ENCODE assay signal across 8 cellular contexts in genomic region chr11:6390718-6391547, GRCh38. TPM values are rescaled to one million over a fixed set of nuclear protein-coding genes. Genes with fewer than 3 reads are reported as not detected.
DNase-seq lines count a peak whose midpoint lies in the region; ATAC-seq, FAIRE-seq and TF ChIP-seq lines count a peak whose summit lies in the region.

No MANE protein-coding gene starts in this region.

- in situ Hi-C loops in GM12878 (cut with MboI) = no loop called here

- no peaks in the 10 kb centered on the region for H3K27me3 Mint-ChIP-seq in activated naive CD4-positive, alpha-beta T cell treated with anti-CD3 and anti-CD28 coated beads, Interleukin-2, amount 50 U/mL, for 24 hours
- no peaks in the 10 kb centered on the region for H3K27me3 Mint-ChIP-seq in memory B cell

- 49% methylated on average over 20 of the region's 20 CpGs for WGBS in GM12878 (ENCODE audit: insufficient coverage, insufficient replicate concordance, low lambda C conversion rate, missing lambda C conversion rate)

- BruUV-seq in GM12878 (replicated peaks; lab: Mats Ljungman, UMichigan) = TSS peak; percentile 88

- peak overlapping the region; percentile 75 for H2AFZ ChIP-seq in GM12878 (ENCODE audit: control insufficient read depth, low read depth, low read length)

- H3K27ac ChIP-seq in GM12878 (ENCODE audit: control insufficient read depth, insufficient read depth) (peak overlapping the region; percentile 64), uterus (peak overlapping the region; percentile 77 to 87)

- H3K36me3 ChIP-seq in GM12878 (ENCODE audit: control insufficient read depth in 2 of 2, insufficient read depth in 2 of 2, low read length in 1 of 2) (no peaks in the 10 kb centered on the region), uterus (no peaks in the 10 kb centered on the region)

- H3K4me3 ChIP-seq in GM12878 = peak overlapping the region; percentile 90
- peak overlapping the region; percentile 46 to 87 for H3K4me3 ChIP-seq in uterus

- H3K79me2 ChIP-seq in GM12878 (ENCODE audit: control insufficient read depth, insufficient read depth, low read length) = no peaks in the 10 kb centered on the region

- H3K4me1 Mint-ChIP-seq in activated naive CD4-positive, alpha-beta T cell treated with anti-CD3 and anti-CD28 coated beads, Interleukin-2, amount 50 U/mL, for 24 hours = peaks cover 60% of the 10 kb centered on the region
- peaks cover 21% of the 10 kb centered on the region for H3K4me1 Mint-ChIP-seq in memory B cell

- TF ChIP-seq POLR2A in GM12878 (IDR thresholded peaks at IDR 0.05; ENCODE audit: low read depth, low read length) = no peak
- TF ChIP-seq POLR2A in uterus (IDR thresholded peaks at IDR 0.05) = no peak

- POLR2A ChIA-PET in GM12878 (lab: Charles Lee) = interaction anchor here (0.6 to 3.6 kb wide), 9 partner anchors 9 to 228 kb away, joined by 3 to 21 read pairs (median 4); partner anchors contain the start of genes ARFIP2, TIMM10B, TPP1 and TRIM3

- H3K4me1 ChIP-seq in GM12878 (ENCODE audit: control insufficient read depth, insufficient read depth, low read length) = peaks cover 6% of the 10 kb centered on the region
- H3K4me1 ChIP-seq in uterus = peaks cover 0 to 13% of the 10 kb centered on the region in 2 donors

- intact Hi-C loops in GM12878 (cut with micrococcal nuclease; ENCODE audit: unreplicated experiment) (no loop called here), uterus (cut with DNase I; ENCODE audit: low total_unique reads) (no loop called here)

- H3K9me3 ChIP-seq in GM12878 (replicated peaks; ENCODE audit: control insufficient read depth, insufficient read depth, low read length) (no peaks in the 10 kb centered on the region), uterus (no peaks in the 10 kb centered on the region)

- TF ChIP-seq CTCF in GM12878 (IDR thresholded peaks at IDR 0.05 in 2 of 3, conservative IDR thresholded peaks at IDR 0.05 in 1 of 3; ENCODE audit: control insufficient read depth in 2 of 3, extremely low read depth in 1 of 3, insufficient read depth in 1 of 3, low read depth in 3 of 3, low read length in 3 of 3) = no peak
- no peak for TF ChIP-seq CTCF in uterus (IDR thresholded peaks at IDR 0.05)

- no peak for TF ChIP-seq EP300 in GM12878 (IDR thresholded peaks at IDR 0.05; ENCODE audit: borderline replicate concordance in 1 of 2, control insufficient read depth in 1 of 2, low read depth in 2 of 2, low read length in 2 of 2)

- FAIRE-seq in GM12878 (lab: Jason Lieb, UNC) = no peak

- H3K27ac Mint-ChIP-seq in activated naive CD4-positive, alpha-beta T cell treated with anti-CD3 and anti-CD28 coated beads, Interleukin-2, amount 50 U/mL, for 24 hours = peak overlapping the region; percentile 76
- peak overlapping the region; percentile 99 for H3K27ac Mint-ChIP-seq in memory B cell

- ATAC-seq in GM12878 = no peak
- peak; percentile 0 for ATAC-seq in memory B cell (ENCODE audit: low read depth)
- ATAC-seq in HG03442 (IDR thresholded peaks at IDR 0.05; ENCODE audit: unreplicated experiment) = no peak
- no peak for ATAC-seq in HG02973 (IDR thresholded peaks at IDR 0.05; ENCODE audit: unreplicated experiment)

- no peaks in the 10 kb centered on the region for H3K27me3 ChIP-seq in GM12878 (replicated peaks in 1 of 2; ENCODE audit: control insufficient read depth in 2 of 2, insufficient read depth in 2 of 2, low read length in 1 of 2)
- H3K27me3 ChIP-seq in uterus = no peaks in the 10 kb centered on the region

- CTCF ChIA-PET in GM12878 (lab: Yijun Ruan, JAX) = interaction anchor here (0.8 to 4.2 kb wide), 7 partner anchors 8 to 114 kb away, joined by 3 to 22 read pairs (median 9); no protein-coding TSS in a partner anchor

- no peak for TF ChIP-seq RAD21 in GM12878 (IDR thresholded peaks at IDR 0.05; ENCODE audit: insufficient read depth, low read depth, low read length)

- H3K4me2 ChIP-seq in GM12878 (ENCODE audit: control insufficient read depth, insufficient read depth) = peak overlapping the region; percentile 93

- peak overlapping the region; percentile 87 for H3K4me3 Mint-ChIP-seq in activated naive CD4-positive, alpha-beta T cell treated with anti-CD3 and anti-CD28 coated beads, Interleukin-2, amount 50 U/mL, for 24 hours
- peak overlapping the region; percentile 97 for H3K4me3 Mint-ChIP-seq in memory B cell

- H3K9me3 Mint-ChIP-seq in activated naive CD4-positive, alpha-beta T cell treated with anti-CD3 and anti-CD28 coated beads, Interleukin-2, amount 50 U/mL, for 24 hours = no peaks in the 10 kb centered on the region
- no peaks in the 10 kb centered on the region for H3K9me3 Mint-ChIP-seq in memory B cell

- SMC1A ChIA-PET in GM12878 (lab: Charles Lee; ENCODE audit: uncharacterized antibody, unreplicated experiment) = interaction anchor here (1.0 to 3.1 kb wide), 4 partner anchors 12 to 68 kb away, joined by 3 to 19 read pairs (median 6); no protein-coding TSS in a partner anchor

- peaks cover 3% of the 10 kb centered on the region for H3K36me3 Mint-ChIP-seq in activated naive CD4-positive, alpha-beta T cell treated with anti-CD3 and anti-CD28 coated beads, Interleukin-2, amount 50 U/mL, for 24 hours
- H3K36me3 Mint-ChIP-seq in memory B cell = peaks cover 4% of the 10 kb centered on the region

- H3K9ac ChIP-seq in GM12878 (ENCODE audit: control insufficient read depth, insufficient read depth, low read length) = peak overlapping the region; percentile 83

- no peaks in the 10 kb centered on the region for H4K20me1 ChIP-seq in GM12878 (ENCODE audit: control insufficient read depth, insufficient read depth)

- no peak for DNase-seq in activated naive CD4-positive, alpha-beta T cell treated with anti-CD3 and anti-CD28 coated beads, Interleukin-2, amount 50 U/mL, for 16 hours
- no peak for DNase-seq in GM12878 (ENCODE audit: low read depth, low spot score)
- DNase-seq in memory B cell (ENCODE audit: low spot score in 2 of 2) = no peak
- DNase-seq in uterus = peak in 1 of 2 donors; percentile 26
- DNase-seq in NCI-H1417 (lab: John Stamatoyannopoulos, UW) = no peak

- RAD21 ChIA-PET in GM12878 (lab: Charles Lee; ENCODE audit: unreplicated experiment) = interaction anchor here (1.0 to 2.5 kb wide), 10 partner anchors 12 to 356 kb away, joined by 3 to 16 read pairs (median 4); partner anchors contain the start of genes ARFIP2, MRPL17 and TIMM10B

RNA-seq across cellular contexts. Expression of gene SMPD1, which starts 0.7 kb away (rescaled TPM):
- 7.2 and 9.9 TPM in 2 replicates for total RNA-seq in GM12878 (2013; cell fraction: nucleolus; rRNA removed)
- total RNA-seq in GM12878 (2014; rRNA removed) (5.4 and 5.5 TPM in 2 replicates), GM12878 (2014; rRNA removed; fragmentation: Illumina TruSeq; extraction: Trizol) (4.0 and 4.1 TPM in 2 replicates), GM12878 (2021) (11.1 and 13.7 TPM in 2 replicates), uterus (10 to 100 TPM in 3 of 4 donors, 1 to 10 TPM in 1; 5.9 to 36.4 (median 26.0) TPM)
- 16.6 TPM for polyA plus RNA-seq in GM12878 (2011; ENCODE audit: low read depth)
- polyA plus RNA-seq in GM12878 (2011; rRNA removed) (2.7 and 4.8 TPM in 2 replicates), GM12878 (2014; fragmentation: Illumina TruSeq; extraction: Trizol) (6.0 and 6.9 TPM in 2 replicates), GM12878 (2014; fragmentation: Nextera tagmentation; extraction: Ambion mirVana) (1 to 10 TPM; 1.4 to 3.8 TPM), GM12878 (2014; rRNA removed) (8.6 and 9.5 TPM in 2 replicates), GM12878 (2016; fragmentation: Nextera tagmentation; extraction: Ambion mirVana) (1 to 10 TPM; 8.7 to 9.0 TPM)
- polyA plus RNA-seq in GM12878 (2011; cell fraction: cytosol; rRNA removed) = 9.1 and 10.4 TPM in 2 replicates
- 10.4 and 11.0 TPM in 2 replicates for polyA plus RNA-seq in GM12878 (2011; cell fraction: nucleus; rRNA removed)
- polyA plus RNA-seq in GM12878 (2012) = 8.5 and 11.6 TPM in 2 replicates
- 3.9 and 7.3 TPM in 2 replicates for polyA minus RNA-seq in GM12878 (2011; rRNA and poly(A)+ RNA removed)
- polyA minus RNA-seq in GM12878 (2011; cell fraction: cytosol; rRNA and poly(A)+ RNA removed) = 3.6 and 4.5 TPM in 2 replicates
- polyA minus RNA-seq in GM12878 (2011; cell fraction: nucleus; rRNA and poly(A)+ RNA removed) = 3.4 and 5.4 TPM in 2 replicates

RNA-seq across cellular contexts. Expression of gene APBB1, which starts 28.0 kb away (rescaled TPM):
- 0.56 and 1.8 TPM in 2 replicates for total RNA-seq in GM12878 (2013; cell fraction: nucleolus; rRNA removed)
- total RNA-seq in GM12878 (2014; rRNA removed) = 7.5 and 10.6 TPM in 2 replicates
- 4.3 and 4.8 TPM in 2 replicates for total RNA-seq in GM12878 (2014; rRNA removed; fragmentation: Illumina TruSeq; extraction: Trizol)
- 8.7 and 11.0 TPM in 2 replicates for total RNA-seq in GM12878 (2021)
- polyA plus RNA-seq in GM12878 (2011; ENCODE audit: low read depth) = 5.3 TPM
- polyA plus RNA-seq in GM12878 (2011; rRNA removed) = 0.30 and 0.67 TPM in 2 replicates
- 0.69 and 1.0 TPM in 2 replicates for polyA plus RNA-seq in GM12878 (2011; cell fraction: cytosol; rRNA removed)
- polyA plus RNA-seq in GM12878 (2011; cell fraction: nucleus; rRNA removed) = 1.2 TPM in 2 replicates
- polyA plus RNA-seq in GM12878 (2012) = 5.7 and 8.1 TPM in 2 replicates
- polyA plus RNA-seq in GM12878 (2014; fragmentation: Illumina TruSeq; extraction: Trizol) = 2.3 and 5.6 TPM in 2 replicates
- polyA plus RNA-seq in GM12878 (2014; fragmentation: Nextera tagmentation; extraction: Ambion mirVana) = 1 to 10 TPM in 1 of 2 experiments, under 1 TPM in 1; 0.31 to 1.3 TPM
- polyA plus RNA-seq in GM12878 (2014; rRNA removed) = 7.5 and 9.1 TPM in 2 replicates
- 1 to 10 TPM; 5.1 to 6.5 TPM for polyA plus RNA-seq in GM12878 (2016; fragmentation: Nextera tagmentation; extraction: Ambion mirVana)
- polyA minus RNA-seq in GM12878 (2011; rRNA and poly(A)+ RNA removed) = 1.1 and 1.2 TPM in 2 replicates
- not detected in 2 replicates for polyA minus RNA-seq in GM12878 (2011; cell fraction: cytosol; rRNA and poly(A)+ RNA removed)
- 0.48 and 1.1 TPM in 2 replicates for polyA minus RNA-seq in GM12878 (2011; cell fraction: nucleus; rRNA and poly(A)+ RNA removed)
- 100 to 1,000 TPM in 1 of 4 donors, 10 to 100 TPM in 3; 16.2 to 110 (median 38.0) TPM for total RNA-seq in uterus

RNA-seq across cellular contexts. Expression of gene HPX, which starts 49.9 kb away (rescaled TPM):
- total RNA-seq in GM12878 (2013; cell fraction: nucleolus; rRNA removed) = 0.67 TPM in 1 of 2 replicates, not detected in the other
- total RNA-seq in GM12878 (2014; rRNA removed) (1.7 TPM in 1 of 2 replicates, not detected in the other), GM12878 (2014; rRNA removed; fragmentation: Illumina TruSeq; extraction: Trizol) (0.09 and 0.37 TPM in 2 replicates), GM12878 (2021) (1.7 and 2.1 TPM in 2 replicates), uterus (10 to 100 TPM in 1 of 4 donors, 1 to 10 TPM in 1, under 1 TPM in 1, not detected in 1; 0.29 to 28.6 (median 1.1) TPM)
- polyA plus RNA-seq in GM12878 (2011; ENCODE audit: low read depth) = 1.0 TPM
- polyA plus RNA-seq in GM12878 (2011; rRNA removed) (0.06 and 0.23 TPM in 2 replicates), GM12878 (2014; fragmentation: Illumina TruSeq; extraction: Trizol) (0.18 and 0.29 TPM in 2 replicates), GM12878 (2014; fragmentation: Nextera tagmentation; extraction: Ambion mirVana) (under 1 TPM; 0.11 TPM), GM12878 (2014; rRNA removed) (0.33 and 0.60 TPM in 2 replicates), GM12878 (2016; fragmentation: Nextera tagmentation; extraction: Ambion mirVana) (under 1 TPM in 1 of 2 experiments, not detected in 1; 0.08 TPM)
- polyA plus RNA-seq in GM12878 (2011; cell fraction: cytosol; rRNA removed) = not detected in 2 replicates
- polyA plus RNA-seq in GM12878 (2011; cell fraction: nucleus; rRNA removed) = 0.48 and 0.91 TPM in 2 replicates
- polyA plus RNA-seq in GM12878 (2012) = 0.06 and 0.14 TPM in 2 replicates
- 0.44 TPM in 1 of 2 replicates, not detected in the other for polyA minus RNA-seq in GM12878 (2011; rRNA and poly(A)+ RNA removed)
- not detected in 2 replicates for polyA minus RNA-seq in GM12878 (2011; cell fraction: cytosol; rRNA and poly(A)+ RNA removed)
- polyA minus RNA-seq in GM12878 (2011; cell fraction: nucleus; rRNA and poly(A)+ RNA removed) = 0.67 TPM in 1 of 2 replicates, not detected in the other
